14 cellular contexts compared by ENCODE assay signal in genomic region chr2:112767693-112768380, GRCh38. TPM values are rescaled to one million over a fixed set of nuclear protein-coding genes. Genes with fewer than 3 reads are reported as not detected.
DNase-seq lines count a peak whose midpoint lies in the region; ATAC-seq lines count a peak whose summit lies in the region.
"Had no signal": no experiment of that assay in that cellular context is flagged by ENCODE, and none has a peak within 500 bp of the region (broad histone marks: within the 10 kb centered on the region; RNA-seq: fewer than 3 reads in every experiment).

No MANE protein-coding gene starts in this region.

- peak overlapping the region; percentile 70 to 84 (median 74) for H3K4me3 Mint-ChIP-seq in CD4-positive, CD25-positive, alpha-beta regulatory T cell
- H3K4me3 Mint-ChIP-seq in central memory CD8-positive, alpha-beta T cell = peak overlapping the region; percentile 67
- H3K4me3 Mint-ChIP-seq in naive thymus-derived CD4-positive, alpha-beta T cell = peak overlapping the region in 9 of 10 donors; percentile 38 to 74 (median 58)
- H3K4me3 Mint-ChIP-seq: type B pancreatic cell had no signal

- no peaks in the 10 kb centered on the region for H3K9me3 Mint-ChIP-seq in CD4-positive, CD25-positive, alpha-beta regulatory T cell
- no peaks in the 10 kb centered on the region for H3K9me3 Mint-ChIP-seq in central memory CD8-positive, alpha-beta T cell
- H3K9me3 Mint-ChIP-seq in naive thymus-derived CD4-positive, alpha-beta T cell = peaks cover 0 to 10% (median 0%) of the 10 kb centered on the region in 11 donors
- H3K9me3 Mint-ChIP-seq: type B pancreatic cell had no signal

- ATAC-seq in CD4-positive, CD25-positive, alpha-beta regulatory T cell (ENCODE audit: low read depth in 2 of 2) = no peak
- no peak for ATAC-seq in central memory CD8-positive, alpha-beta T cell (replicated peaks; ENCODE audit: extremely low read depth, poor library complexity, severe bottlenecking)
- ATAC-seq in naive thymus-derived CD4-positive, alpha-beta T cell = no peak
- ATAC-seq in HG03521 (IDR thresholded peaks at IDR 0.05; ENCODE audit: unreplicated experiment) = no peak
- no peak for ATAC-seq in HG03039 (IDR thresholded peaks at IDR 0.05; ENCODE audit: unreplicated experiment)
- no peak for ATAC-seq in HG02870 (IDR thresholded peaks at IDR 0.05; ENCODE audit: unreplicated experiment)

- peaks cover 20% of the 10 kb centered on the region for H3K4me1 ChIP-seq in CD4-positive, CD25-positive, alpha-beta regulatory T cell (ENCODE audit: control insufficient read depth, insufficient read depth, low read length, poor library complexity, severe bottlenecking)
- peaks cover 12 to 16% of the 10 kb centered on the region in 2 donors for H3K4me1 ChIP-seq in naive thymus-derived CD4-positive, alpha-beta T cell (ENCODE audit: control insufficient read depth in 2 of 2, insufficient read depth in 2 of 2, low read length in 2 of 2)

- peak overlapping the region; percentile 60 to 79 (median 75) for H3K27ac Mint-ChIP-seq in CD4-positive, CD25-positive, alpha-beta regulatory T cell
- peak overlapping the region; percentile 80 for H3K27ac Mint-ChIP-seq in central memory CD8-positive, alpha-beta T cell (ENCODE audit: low read depth)
- H3K27ac Mint-ChIP-seq in naive thymus-derived CD4-positive, alpha-beta T cell = peak overlapping the region in 6 of 9 donors; percentile 12 to 67 (median 50)
- H3K27ac Mint-ChIP-seq: type B pancreatic cell had no signal

- no peaks in the 10 kb centered on the region for H3K9me3 ChIP-seq in CD4-positive, CD25-positive, alpha-beta regulatory T cell (ENCODE audit: control insufficient read depth in 2 of 2, low read length in 2 of 2)
- H3K9me3 ChIP-seq in naive thymus-derived CD4-positive, alpha-beta T cell (ENCODE audit: control insufficient read depth in 2 of 3, low read length in 3 of 3) = no peaks in the 10 kb centered on the region

- H3K4me3 ChIP-seq in CD4-positive, CD25-positive, alpha-beta regulatory T cell (ENCODE audit: low read depth, low read length) = peak overlapping the region; percentile 80
- H3K4me3 ChIP-seq in naive thymus-derived CD4-positive, alpha-beta T cell (ENCODE audit: low read length) = peak overlapping the region; percentile 32

- H3K27ac ChIP-seq in CD4-positive, CD25-positive, alpha-beta regulatory T cell (ENCODE audit: insufficient read depth, low read length, poor library complexity, severe bottlenecking) = peak overlapping the region; percentile 44
- no peak overlapping the region for H3K27ac ChIP-seq in naive thymus-derived CD4-positive, alpha-beta T cell (ENCODE audit: low read depth, low read length)

- POLR2A ChIA-PET in naive thymus-derived CD4-positive, alpha-beta T cell (lab: Charles Lee) = no interaction called here

- H3K36me3 ChIP-seq in CD4-positive, CD25-positive, alpha-beta regulatory T cell (ENCODE audit: control insufficient read depth, insufficient read depth, low read length) = no peaks in the 10 kb centered on the region
- no peaks in the 10 kb centered on the region for H3K36me3 ChIP-seq in naive thymus-derived CD4-positive, alpha-beta T cell (ENCODE audit: control insufficient read depth in 2 of 3, insufficient read depth in 3 of 3, low read length in 3 of 3)

- intact Hi-C loops in naive thymus-derived CD4-positive, alpha-beta T cell (cut with micrococcal nuclease) = loop anchor here (10.0 kb wide), 3 partner anchors 407 to 583 kb away; partner anchors contain the start of genes PSD4 (in 1 of the 2) and ZC3H8 (in 1 of the 2)

- CTCF ChIA-PET in naive thymus-derived CD4-positive, alpha-beta T cell (lab: Charles Lee) = no interaction called here

- DNase-seq in CD4-positive, CD25-positive, alpha-beta regulatory T cell = peak in 1 of 3 donors; percentile 45
- DNase-seq in LoVo (ENCODE audit: low spot score) = peak; percentile 9
- DNase-seq in central memory CD8-positive, alpha-beta T cell (ENCODE audit: low spot score in 2 of 2) = no peak
- DNase-seq in naive thymus-derived CD4-positive, alpha-beta T cell = no peak
- DNase-seq in stimulated activated naive CD4-positive, alpha-beta T cell treated with Interleukin-2 at 50 U/mL for 16 hours (lab: John Stamatoyannopoulos, UW) = no peak
- DNase-seq: DMS153; hypothalamus; Karpas-422; stimulated activated CD4-positive, alpha-beta T cell treated with anti-CD3 and anti-CD28 coated beads, Interleukin-4, amount 100 ng/mL, for 4 hours had no signal

- peaks cover 14 to 44% (median 30%) of the 10 kb centered on the region in 4 donors for H3K4me1 Mint-ChIP-seq in CD4-positive, CD25-positive, alpha-beta regulatory T cell
- H3K4me1 Mint-ChIP-seq in central memory CD8-positive, alpha-beta T cell = peaks cover 43% of the 10 kb centered on the region
- H3K4me1 Mint-ChIP-seq in naive thymus-derived CD4-positive, alpha-beta T cell = peaks cover 15 to 45% (median 30%) of the 10 kb centered on the region in 7 donors

- H3K27me3 Mint-ChIP-seq in CD4-positive, CD25-positive, alpha-beta regulatory T cell = peaks cover 5% of the 10 kb centered on the region
- no peaks in the 10 kb centered on the region for H3K27me3 Mint-ChIP-seq in central memory CD8-positive, alpha-beta T cell
- peaks cover 0 to 5% (median 0%) of the 10 kb centered on the region in 5 donors for H3K27me3 Mint-ChIP-seq in naive thymus-derived CD4-positive, alpha-beta T cell
- H3K27me3 Mint-ChIP-seq: type B pancreatic cell had no signal

- no peaks in the 10 kb centered on the region for H3K27me3 ChIP-seq in CD4-positive, CD25-positive, alpha-beta regulatory T cell (ENCODE audit: control insufficient read depth, insufficient read depth, low read length)
- H3K27me3 ChIP-seq in naive thymus-derived CD4-positive, alpha-beta T cell (ENCODE audit: control insufficient read depth in 2 of 2, insufficient read depth in 2 of 2, low read length in 2 of 2) = no peaks in the 10 kb centered on the region

- H3K36me3 Mint-ChIP-seq in CD4-positive, CD25-positive, alpha-beta regulatory T cell = no peaks in the 10 kb centered on the region
- no peaks in the 10 kb centered on the region for H3K36me3 Mint-ChIP-seq in central memory CD8-positive, alpha-beta T cell (ENCODE audit: insufficient read depth)
- H3K36me3 Mint-ChIP-seq in naive thymus-derived CD4-positive, alpha-beta T cell = peaks cover 0 to 16% (median 0%) of the 10 kb centered on the region in 5 donors
- H3K36me3 Mint-ChIP-seq: type B pancreatic cell had no signal

RNA-seq across cellular contexts. Expression of gene CKAP2L, which starts 3.4 kb away (rescaled TPM):
- total RNA-seq in CD4-positive, CD25-positive, alpha-beta regulatory T cell = 3.4 TPM
- 1 to 10 TPM in 1 of 4 donors, under 1 TPM in 3; 0.43 to 1.5 (median 0.76) TPM for polyA plus RNA-seq in CD4-positive, CD25-positive, alpha-beta regulatory T cell
- total RNA-seq in naive thymus-derived CD4-positive, alpha-beta T cell = 10 to 100 TPM in 1 of 5 experiments, 1 to 10 TPM in 1, under 1 TPM in 1, not detected in 2; 0.69 to 36.2 (median 2.4) TPM
- polyA plus RNA-seq in naive thymus-derived CD4-positive, alpha-beta T cell = not detected

RNA-seq across cellular contexts. Expression of gene IL1A, which starts 16.5 kb away (rescaled TPM):
- 0.17 TPM for total RNA-seq in CD4-positive, CD25-positive, alpha-beta regulatory T cell
- polyA plus RNA-seq in CD4-positive, CD25-positive, alpha-beta regulatory T cell = not detected
- 1 to 10 TPM in 2 of 5 experiments, under 1 TPM in 2, not detected in 1; 0.22 to 4.3 (median 1.0) TPM for total RNA-seq in naive thymus-derived CD4-positive, alpha-beta T cell
- not detected for polyA plus RNA-seq in naive thymus-derived CD4-positive, alpha-beta T cell
- total RNA-seq: dermis microvascular lymphatic vessel endothelial cell had no signal

RNA-seq across cellular contexts. Expression of gene NT5DC4, which starts 47.0 kb away (rescaled TPM):
- total RNA-seq in CD4-positive, CD25-positive, alpha-beta regulatory T cell = not detected
- polyA plus RNA-seq in CD4-positive, CD25-positive, alpha-beta regulatory T cell = not detected
- total RNA-seq in naive thymus-derived CD4-positive, alpha-beta T cell = under 1 TPM in 1 of 5 experiments, not detected in 4; 0.56 TPM
- not detected for polyA plus RNA-seq in naive thymus-derived CD4-positive, alpha-beta T cell
- total RNA-seq: dermis microvascular lymphatic vessel endothelial cell had no signal
